9 cellular contexts compared by ENCODE assay signal in genomic region chr1:30823627-30823968, GRCh38.
A peak's percentile ranks its signal among the peaks of the same experiment; 100 is the strongest.
DNase-seq lines count a peak whose midpoint lies in the region; ATAC-seq and TF ChIP-seq lines count a peak whose summit lies in the region.
"Had no signal": no experiment of that assay in that cellular context is flagged by ENCODE, and none has a peak within 500 bp of the region (broad histone marks: within the 10 kb centered on the region; RNA-seq: fewer than 3 reads in every experiment).

No MANE protein-coding gene starts in this region.

- H3K27ac ChIP-seq in CD4-positive, alpha-beta T cell (ENCODE audit: low read depth, low read length): no peak overlapping the region
- no peak overlapping the region for H3K27ac ChIP-seq in SK-N-MC
- peak overlapping the region; percentile 91 for H3K27ac ChIP-seq in fibroblast of lung (ENCODE audit: insufficient read depth, low read length)
- H3K27ac ChIP-seq in trophoblast cell (ENCODE audit: low read depth, low read length): peak overlapping the region; percentile 94

- no peaks in the 10 kb centered on the region for H3K9me3 ChIP-seq in CD4-positive, alpha-beta T cell (ENCODE audit: control insufficient read depth, low read length)
- H3K9me3 ChIP-seq in SK-N-MC (ENCODE audit: low read depth, low read length) (no peaks in the 10 kb centered on the region), fibroblast of lung (ENCODE audit: control insufficient read depth, insufficient read depth, low read depth, low read length) (no peaks in the 10 kb centered on the region), trophoblast cell (ENCODE audit: insufficient read depth, low read depth, low read length) (no peaks in the 10 kb centered on the region), HAP-1 (no peaks in the 10 kb centered on the region)
- H3K9me3 ChIP-seq: mucosa of descending colon had no signal

- H3K4me1 ChIP-seq in fibroblast of lung (ENCODE audit: control insufficient read depth, extremely low read depth, insufficient read depth, low read length) (peaks cover 17% of the 10 kb centered on the region), trophoblast cell (ENCODE audit: control insufficient read depth in 1 of 2, insufficient read depth in 2 of 2, low read length in 2 of 2) (peaks cover 17 to 18% of the 10 kb centered on the region in 2 experiments), HAP-1 (peaks cover 4% of the 10 kb centered on the region)

- CTCF ChIA-PET in CD4-positive, alpha-beta T cell (lab: Charles Lee): no interaction called here

- peak overlapping the region; percentile 41 for H3K4ac ChIP-seq in trophoblast cell (ENCODE audit: low read depth, low read length)

- H2AFZ ChIP-seq in fibroblast of lung (ENCODE audit: low read length): no peak overlapping the region
- H2AFZ ChIP-seq in trophoblast cell (ENCODE audit: insufficient read depth, low read length, poor library complexity): peak overlapping the region; percentile 6

- peaks cover 44% of the 10 kb centered on the region for H3K27me3 ChIP-seq in CD4-positive, alpha-beta T cell (ENCODE audit: control insufficient read depth, insufficient read depth, low read length)
- H3K27me3 ChIP-seq in fibroblast of lung (ENCODE audit: control insufficient read depth, insufficient read depth, low read length): peaks cover 8% of the 10 kb centered on the region
- H3K27me3 ChIP-seq in trophoblast cell (ENCODE audit: insufficient read depth, low read length): no peaks in the 10 kb centered on the region
- H3K27me3 ChIP-seq in HAP-1 (ENCODE audit: low read depth): no peaks in the 10 kb centered on the region; the same call in 1 of the 2 replicates

- H3K79me2 ChIP-seq in fibroblast of lung (ENCODE audit: control insufficient read depth, insufficient read depth, low read length): no peaks in the 10 kb centered on the region
- peaks cover 2% of the 10 kb centered on the region for H3K79me2 ChIP-seq in trophoblast cell (ENCODE audit: control insufficient read depth, insufficient read depth, low read length, poor library complexity)

- H3K36me3 Mint-ChIP-seq in CD4-positive, alpha-beta T cell (ENCODE audit: low read depth): no peaks in the 10 kb centered on the region

- no peak for DNase-seq in CD4-positive, alpha-beta T cell
- DNase-seq in SK-N-MC (ENCODE audit: low read depth, low spot score) (no peak), fibroblast of lung (ENCODE audit: low read depth in 2 of 2) (no peak), trophoblast cell (no peak), HAP-1 (ENCODE audit: low spot score in 2 of 2) (no peak), amniotic stem cell (lab: John Stamatoyannopoulos, UW) (no peak), COR-L47 (lab: John Stamatoyannopoulos, UW) (no peak)

- H3K9me3 Mint-ChIP-seq in CD4-positive, alpha-beta T cell: no peaks in the 10 kb centered on the region

- peak overlapping the region; percentile 65 for H2BK120ac ChIP-seq in trophoblast cell (ENCODE audit: insufficient read depth, low read length, poor library complexity)

- peak overlapping the region; percentile 56 for H4K12ac ChIP-seq in trophoblast cell (ENCODE audit: low read depth, low read length)

- TF ChIP-seq CTCF in CD4-positive, alpha-beta T cell (IDR thresholded peaks at IDR 0.05): no peak
- TF ChIP-seq CTCF in fibroblast of lung (conservative IDR thresholded peaks at IDR 0.05 in 1 of 2, IDR thresholded peaks at IDR 0.05 in 1 of 2; ENCODE audit: low read depth in 1 of 2, low read length in 2 of 2): no peak

- H2AK5ac ChIP-seq in trophoblast cell (ENCODE audit: low read length): peak overlapping the region; percentile 28

- no CpG with 5 or more reads among the region's 3 CpGs for WGBS in trophoblast cell (ENCODE audit: extremely low coverage, insufficient coverage, insufficient read length)

- peaks cover 28% of the 10 kb centered on the region for H3K4me1 Mint-ChIP-seq in CD4-positive, alpha-beta T cell (ENCODE audit: low read depth)

- POLR2A ChIA-PET in CD4-positive, alpha-beta T cell (lab: Charles Lee): no interaction called here

- H3K18ac ChIP-seq in trophoblast cell (ENCODE audit: low read length): peak overlapping the region; percentile 48

- in situ Hi-C loops in HAP-1 (cut with MboI; ENCODE audit: low sequenced_read_pairs): no loop called here

- H2BK12ac ChIP-seq in trophoblast cell (ENCODE audit: low read length): peak overlapping the region; percentile 58

- no peak overlapping the region for H3K23ac ChIP-seq in trophoblast cell (ENCODE audit: low read length)

- H3K14ac ChIP-seq in trophoblast cell (ENCODE audit: low read length): peak overlapping the region; percentile 50

- no peaks in the 10 kb centered on the region for H4K20me1 ChIP-seq in fibroblast of lung (ENCODE audit: control insufficient read depth, extremely low read depth, insufficient read depth, low read length)

- H3K4me3 Mint-ChIP-seq in CD4-positive, alpha-beta T cell: peak overlapping the region; percentile 78

- no peak for ATAC-seq in CD4-positive, alpha-beta T cell (ENCODE audit: poor library complexity)
- ATAC-seq in GM19397 (IDR thresholded peaks at IDR 0.05; ENCODE audit: unreplicated experiment): no peak

- peak overlapping the region; percentile 43 for H3K4me3 ChIP-seq in SK-N-MC
- peak overlapping the region in 2 of 4 experiments; percentile 13 to 60 for H3K4me3 ChIP-seq in fibroblast of lung (replicated peaks in 1 of 4; ENCODE audit: control extremely low read depth in 1 of 4, insufficient read depth in 1 of 4, low read depth in 3 of 4, low read length in 4 of 4)
- H3K4me3 ChIP-seq in trophoblast cell (ENCODE audit: low read depth, low read length): no peak overlapping the region
- no peak overlapping the region for H3K4me3 ChIP-seq in HAP-1
- H3K4me3 ChIP-seq: mucosa of descending colon had no signal

- intact Hi-C loops in CD4-positive, alpha-beta T cell (cut with DNase I, micrococcal nuclease): no loop called here

- H3K4me2 ChIP-seq in fibroblast of lung (ENCODE audit: extremely low read depth, insufficient read depth, low read length): peak overlapping the region; percentile 18
- H3K4me2 ChIP-seq in trophoblast cell (ENCODE audit: low read length): peak overlapping the region; percentile 62

- peaks cover 12% of the 10 kb centered on the region for H3K79me1 ChIP-seq in trophoblast cell (ENCODE audit: low read length)

- peaks cover 86% of the 10 kb centered on the region for H3K27me3 Mint-ChIP-seq in CD4-positive, alpha-beta T cell

- H4K8ac ChIP-seq in trophoblast cell (ENCODE audit: low read depth, low read length): peak overlapping the region; percentile 34

- H4K91ac ChIP-seq in trophoblast cell (ENCODE audit: low read depth, low read length): peak overlapping the region; percentile 84

- peak overlapping the region; percentile 93 for H2BK5ac ChIP-seq in trophoblast cell (ENCODE audit: low read depth, low read length, poor library complexity)

- H3K27ac Mint-ChIP-seq in CD4-positive, alpha-beta T cell: no peak overlapping the region

- H3K36me3 ChIP-seq in SK-N-MC (ENCODE audit: insufficient read depth, low read length) (no peaks in the 10 kb centered on the region), fibroblast of lung (ENCODE audit: control insufficient read depth, insufficient read depth, low read length) (no peaks in the 10 kb centered on the region), trophoblast cell (ENCODE audit: control insufficient read depth in 1 of 2, insufficient read depth in 2 of 2, low read length in 2 of 2) (no peaks in the 10 kb centered on the region), HAP-1 (replicated peaks) (no peaks in the 10 kb centered on the region)

- H3K9ac ChIP-seq in SK-N-MC (ENCODE audit: insufficient read length): peak overlapping the region; percentile 20
- no peak overlapping the region for H3K9ac ChIP-seq in fibroblast of lung (ENCODE audit: insufficient read depth, low read length)
- no peak overlapping the region for H3K9ac ChIP-seq in trophoblast cell (ENCODE audit: low read length)

Comparison
In these comparisons a context has a peak if more than half of its experiments do, and no peak if none do; other contexts are left out.
1. H3K27ac ChIP-seq: peak in fibroblast of lung (single experiment) and trophoblast cell (single experiment); none in CD4-positive, alpha-beta T cell (single experiment) and SK-N-MC (single experiment).